Comparison of ENCODE assay signal across 23 cellular contexts in the genomic region with DNA sequence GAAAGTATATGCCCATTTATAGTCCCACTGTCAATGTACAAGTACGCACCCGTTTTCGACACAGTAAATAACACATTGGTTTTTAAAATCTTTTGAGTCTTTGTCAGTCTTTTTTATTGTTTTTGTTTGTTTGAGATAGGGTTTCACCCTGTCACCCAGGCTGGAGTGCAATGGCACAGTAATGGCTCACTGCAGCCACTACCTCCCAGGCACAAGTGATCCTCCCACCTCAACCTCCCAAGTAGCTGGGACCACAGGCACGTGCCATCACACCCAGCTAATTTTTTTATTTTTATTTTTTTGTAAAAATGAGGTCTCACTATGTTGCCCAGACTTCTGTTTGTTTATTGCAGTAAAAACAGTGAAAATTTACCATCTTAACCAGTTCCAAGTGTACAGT.
"Had no signal": no experiment of that assay in that cellular context is flagged by ENCODE, and none has a peak within 500 bp of the region (broad histone marks: within the 10 kb centered on the region; RNA-seq: fewer than 3 reads in every experiment).

No MANE protein-coding gene starts in this region.

- H3K4me3 ChIP-seq: K562, SJSA1, SK-N-MC had no signal

- H3K4me2 ChIP-seq: KMS-11 had no signal

- H3K27ac ChIP-seq: HL-60, KMS-11, SJSA1, SK-N-MC had no signal

- ATAC-seq: K562 had no signal

- H3K9ac ChIP-seq: KMS-11 had no signal

- H3K4me3 Mint-ChIP-seq: IgD-negative memory B cell had no signal

- H3K4me1 ChIP-seq: SJSA1 had no signal

- H3K27me3 ChIP-seq: SJSA1 had no signal

- H3K9me3 Mint-ChIP-seq: IgD-negative memory B cell had no signal

- H3K27me3 Mint-ChIP-seq: IgD-negative memory B cell had no signal

- H3K27ac Mint-ChIP-seq: IgD-negative memory B cell had no signal

- DNase-seq: Kasumi-1, MV-4-11, NCI-H1048, NCI-H1105, NCI-H1417, NCI-H1436 treated with DMSO at 0.1 percent for 48 hours, NCI-H1694, NCI-H187 treated with DMSO at 0.1 percent for 48 hours, NCI-H2029 treated with DMSO at 0.1 percent for 48 hours, NCI-H226, NCI-H446, NCI-H510A, NCI-H69, NCI-H774, Right ventricle myocardium superior, RPMI8226, SIG-M5 had no signal

- H3K9me3 ChIP-seq: SJSA1 had no signal
